In the genomic region with DNA sequence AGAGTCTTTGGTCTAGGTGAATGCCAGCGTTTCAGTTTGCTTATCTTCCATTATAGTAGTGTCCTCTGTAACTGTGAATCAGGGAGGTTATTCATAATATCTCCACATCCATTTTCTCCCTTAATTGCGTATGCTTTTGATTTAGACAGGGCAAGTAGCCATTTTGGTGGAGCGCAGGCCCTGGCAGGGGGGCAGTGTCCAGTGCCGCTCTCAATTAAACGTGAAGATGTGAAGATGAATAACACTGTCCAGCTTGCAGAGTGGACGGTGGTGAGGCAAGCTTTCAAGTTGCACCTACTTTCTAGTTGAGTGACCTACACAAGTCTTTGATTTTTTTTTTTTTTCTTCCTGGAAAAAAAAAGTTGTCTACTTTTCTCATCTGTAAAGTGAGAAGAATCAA, we compare ENCODE assay signal across 1 cellular context.
TF ChIP-seq lines count a peak whose summit lies in the region.

No MANE protein-coding gene starts in this region.

TF ChIP-seq in WTC11, 78 proteins besides CTCF, POLR2A, EP300 and RAD21 (continued from another document):
- TF ChIP-seq NFYB (CRISPR knock-in tag; conservative IDR thresholded peaks at IDR 0.05; ENCODE audit: low read depth) (no peak), PRRX2 (CRISPR knock-in tag; IDR thresholded peaks at IDR 0.05) (no peak), ESRRA (CRISPR knock-in tag; IDR thresholded peaks at IDR 0.05; ENCODE audit: borderline replicate concordance) (no peak)
